Comparison of ENCODE assay signal across 8 cellular contexts in the genomic region with DNA sequence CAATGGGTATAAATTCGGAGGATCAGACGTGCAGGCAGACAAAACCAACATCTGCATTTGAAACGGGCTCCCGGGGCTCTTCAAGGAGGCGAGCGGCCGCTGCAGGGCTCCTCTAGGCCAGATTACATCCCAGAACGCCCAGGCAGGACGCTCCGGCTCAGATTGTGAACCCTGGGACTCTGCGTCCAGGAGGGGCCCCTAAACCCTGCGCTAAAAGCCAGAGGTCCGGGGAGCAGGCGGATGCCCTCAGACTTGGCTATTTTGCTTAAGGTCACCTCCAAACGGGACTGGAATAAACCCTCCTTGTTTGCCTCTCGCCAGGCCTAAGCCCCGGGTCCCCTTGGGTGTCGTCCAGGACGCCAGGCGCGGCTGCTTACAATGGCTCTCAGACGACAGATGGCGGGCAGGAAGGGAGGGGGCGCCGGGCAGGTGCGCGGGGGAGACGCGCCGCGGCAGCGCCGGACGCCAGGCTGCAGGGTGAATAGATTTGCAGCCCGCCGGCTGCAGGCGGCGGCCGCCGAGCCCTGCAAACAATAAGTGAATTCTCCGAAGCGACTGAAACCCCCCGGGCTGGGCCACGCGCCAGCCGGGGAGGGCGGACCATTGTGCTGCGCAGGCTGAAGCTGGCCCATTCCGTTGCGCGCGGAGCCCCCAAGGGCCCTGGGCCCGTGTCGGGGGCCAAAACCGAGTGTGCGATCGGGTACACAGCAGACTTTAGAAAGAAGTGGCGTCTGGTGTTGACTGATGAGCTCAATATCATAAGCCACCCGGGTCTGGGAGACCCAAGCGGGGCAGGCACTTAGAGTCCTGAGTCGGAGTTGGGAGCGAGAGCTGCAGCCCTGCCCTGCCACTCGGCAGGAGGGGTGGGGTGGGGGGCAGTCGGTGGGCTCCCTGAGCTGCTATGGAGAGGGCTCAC. TPM values are rescaled to one million over a fixed set of nuclear protein-coding genes. Genes with fewer than 3 reads are reported as not detected.
A peak's percentile ranks its signal among the peaks of the same experiment; 100 is the strongest.
DNase-seq lines count a peak whose midpoint lies in the region; ATAC-seq and TF ChIP-seq lines count a peak whose summit lies in the region.

No MANE protein-coding gene starts in this region.

- H3K27me3 ChIP-seq in hepatocyte, result peaks cover 46% of the 10 kb centered on the region
- H3K27me3 ChIP-seq in naive thymus-derived CD4-positive, alpha-beta T cell (ENCODE audit: control insufficient read depth in 2 of 2, insufficient read depth in 2 of 2, low read length in 2 of 2), result peaks cover 0 to 3% of the 10 kb centered on the region in 2 donors

- POLR2A ChIA-PET in naive thymus-derived CD4-positive, alpha-beta T cell (lab: Charles Lee), result no interaction called here
- POLR2A ChIA-PET in activated CD8-positive, alpha-beta T cell treated with anti-CD3 and anti-CD28 coated beads for 36 hours (lab: Charles Lee), result no interaction called here

- DNase-seq in NCI-H1105 treated with DMSO at 0.1 percent for 48 hours (lab: John Stamatoyannopoulos, UW) (peak; percentile 97), hepatocyte (ENCODE audit: low spot score) (peak; percentile 48), retinal pigment epithelial cell (ENCODE audit: low read depth) (no peak), SW 1271 (lab: John Stamatoyannopoulos, UW) (no peak)
- peak; percentile 4 for DNase-seq in activated naive CD8-positive, alpha-beta T cell treated with anti-CD3 and anti-CD28 coated beads for 36 hours
- no peak for DNase-seq in naive thymus-derived CD4-positive, alpha-beta T cell
- no peak for DNase-seq in activated CD8-positive, alpha-beta T cell treated with anti-CD3 and anti-CD28 coated beads for 36 hours

- peak overlapping the region; percentile 75 for H2AFZ ChIP-seq in hepatocyte

- H3K4me3 ChIP-seq in hepatocyte, result peak overlapping the region; percentile 32
- peak overlapping the region; percentile 58 for H3K4me3 ChIP-seq in retinal pigment epithelial cell (ENCODE audit: low read length)
- H3K4me3 ChIP-seq in naive thymus-derived CD4-positive, alpha-beta T cell (ENCODE audit: low read length), result no peak overlapping the region

- CTCF ChIA-PET in naive thymus-derived CD4-positive, alpha-beta T cell (lab: Charles Lee), result no interaction called here
- CTCF ChIA-PET in activated CD8-positive, alpha-beta T cell treated with anti-CD3 and anti-CD28 coated beads for 36 hours (lab: Charles Lee), result no interaction called here

- no peaks in the 10 kb centered on the region for H3K36me3 Mint-ChIP-seq in activated naive CD8-positive, alpha-beta T cell treated with anti-CD3 and anti-CD28 coated beads for 36 hours
- H3K36me3 Mint-ChIP-seq in naive thymus-derived CD4-positive, alpha-beta T cell, result peaks cover 0 to 18% (median 4%) of the 10 kb centered on the region in 5 donors
- H3K36me3 Mint-ChIP-seq in activated CD8-positive, alpha-beta T cell treated with anti-CD3 and anti-CD28 coated beads for 36 hours (ENCODE audit: low read depth), result no peaks in the 10 kb centered on the region

- intact Hi-C loops in naive thymus-derived CD4-positive, alpha-beta T cell (cut with micrococcal nuclease), result no loop called here
- intact Hi-C loops in activated CD8-positive, alpha-beta T cell treated with anti-CD3 and anti-CD28 coated beads for 36 hours (cut with micrococcal nuclease), result no loop called here

- no peaks in the 10 kb centered on the region for H3K79me2 ChIP-seq in hepatocyte

- peaks cover 71% of the 10 kb centered on the region for H3K27me3 Mint-ChIP-seq in activated naive CD8-positive, alpha-beta T cell treated with anti-CD3 and anti-CD28 coated beads for 36 hours
- peaks cover 68 to 78% (median 76%) of the 10 kb centered on the region in 5 donors for H3K27me3 Mint-ChIP-seq in naive thymus-derived CD4-positive, alpha-beta T cell
- H3K27me3 Mint-ChIP-seq in activated CD8-positive, alpha-beta T cell treated with anti-CD3 and anti-CD28 coated beads for 36 hours, result peaks cover 61% of the 10 kb centered on the region

- WGBS in hepatocyte (ENCODE audit: low lambda C conversion rate, missing lambda C conversion rate), result 5% methylated on average over 62 of the region's 64 CpGs

- peak overlapping the region; percentile 97 for H3K4me2 ChIP-seq in hepatocyte

- no peak for ATAC-seq in naive thymus-derived CD4-positive, alpha-beta T cell
- ATAC-seq in GM18907 (IDR thresholded peaks at IDR 0.05; ENCODE audit: unreplicated experiment), result no peak
- no peak for ATAC-seq in activated CD8-positive, alpha-beta T cell treated with anti-CD3 and anti-CD28 coated beads for 36 hours

- no peaks in the 10 kb centered on the region for H3K9me2 ChIP-seq in hepatocyte (replicated peaks; ENCODE audit: insufficient read depth)

- H4K20me1 ChIP-seq in hepatocyte (ENCODE audit: insufficient read depth, poor library complexity, severe bottlenecking), result no peaks in the 10 kb centered on the region

- H3K4me1 ChIP-seq in hepatocyte (ENCODE audit: insufficient read depth), result peaks cover 10% of the 10 kb centered on the region
- no peaks in the 10 kb centered on the region for H3K4me1 ChIP-seq in naive thymus-derived CD4-positive, alpha-beta T cell (ENCODE audit: control insufficient read depth in 2 of 2, insufficient read depth in 2 of 2, low read length in 2 of 2)

- no peaks in the 10 kb centered on the region for H3K9me3 ChIP-seq in hepatocyte (ENCODE audit: low read depth)
- H3K9me3 ChIP-seq in naive thymus-derived CD4-positive, alpha-beta T cell (ENCODE audit: control insufficient read depth in 2 of 3, low read length in 3 of 3), result no peaks in the 10 kb centered on the region

- no peaks in the 10 kb centered on the region for H3K36me3 ChIP-seq in hepatocyte (replicated peaks; ENCODE audit: insufficient read depth, low read depth)
- H3K36me3 ChIP-seq in naive thymus-derived CD4-positive, alpha-beta T cell (ENCODE audit: control insufficient read depth in 2 of 3, insufficient read depth in 3 of 3, low read length in 3 of 3), result no peaks in the 10 kb centered on the region

- no peak overlapping the region for H3K27ac Mint-ChIP-seq in activated naive CD8-positive, alpha-beta T cell treated with anti-CD3 and anti-CD28 coated beads for 36 hours
- H3K27ac Mint-ChIP-seq in naive thymus-derived CD4-positive, alpha-beta T cell, result no peak overlapping the region
- H3K27ac Mint-ChIP-seq in activated CD8-positive, alpha-beta T cell treated with anti-CD3 and anti-CD28 coated beads for 36 hours, result no peak overlapping the region

- H3K27ac ChIP-seq in hepatocyte, result no peak overlapping the region
- H3K27ac ChIP-seq in naive thymus-derived CD4-positive, alpha-beta T cell (ENCODE audit: low read depth, low read length), result no peak overlapping the region

- peaks cover 11% of the 10 kb centered on the region for H3K9me3 Mint-ChIP-seq in activated naive CD8-positive, alpha-beta T cell treated with anti-CD3 and anti-CD28 coated beads for 36 hours
- peaks cover 2 to 31% (median 13%) of the 10 kb centered on the region in 11 donors for H3K9me3 Mint-ChIP-seq in naive thymus-derived CD4-positive, alpha-beta T cell
- peaks cover 12% of the 10 kb centered on the region for H3K9me3 Mint-ChIP-seq in activated CD8-positive, alpha-beta T cell treated with anti-CD3 and anti-CD28 coated beads for 36 hours

- H3K4me3 Mint-ChIP-seq in activated naive CD8-positive, alpha-beta T cell treated with anti-CD3 and anti-CD28 coated beads for 36 hours, result no peak overlapping the region
- H3K4me3 Mint-ChIP-seq in naive thymus-derived CD4-positive, alpha-beta T cell, result peak overlapping the region in 5 of 10 donors; percentile 12 to 52 (median 25)
- no peak overlapping the region for H3K4me3 Mint-ChIP-seq in activated CD8-positive, alpha-beta T cell treated with anti-CD3 and anti-CD28 coated beads for 36 hours

- TF ChIP-seq CTCF in hepatocyte (IDR thresholded peaks at IDR 0.05; ENCODE audit: poor library complexity) (no peak), retinal pigment epithelial cell (conservative IDR thresholded peaks at IDR 0.05; ENCODE audit: low read depth, low read length) (no peak)
- no peak for TF ChIP-seq CTCF in activated CD8-positive, alpha-beta T cell treated with anti-CD3 and anti-CD28 coated beads for 36 hours (IDR thresholded peaks at IDR 0.05)

- H3K4me1 Mint-ChIP-seq in activated naive CD8-positive, alpha-beta T cell treated with anti-CD3 and anti-CD28 coated beads for 36 hours, result no peaks in the 10 kb centered on the region
- H3K4me1 Mint-ChIP-seq in naive thymus-derived CD4-positive, alpha-beta T cell, result peaks cover 0 to 6% (median 0%) of the 10 kb centered on the region in 7 donors
- H3K4me1 Mint-ChIP-seq in activated CD8-positive, alpha-beta T cell treated with anti-CD3 and anti-CD28 coated beads for 36 hours (ENCODE audit: low read depth), result no peaks in the 10 kb centered on the region

RNA-seq across cellular contexts. Expression of gene AMOTL2, which starts 32.3 kb away (rescaled TPM):
- not detected for total RNA-seq in activated naive CD8-positive, alpha-beta T cell treated with anti-CD3 and anti-CD28 coated beads for 36 hours
- total RNA-seq in hepatocyte, result 71.4 and 81.6 TPM in 2 replicates
- 63.9 and 74.2 TPM in 2 replicates for polyA plus RNA-seq in hepatocyte
- not detected for total RNA-seq in naive thymus-derived CD4-positive, alpha-beta T cell
- under 1 TPM in 1 of 2 donors, not detected in 1; 0.10 TPM for polyA plus RNA-seq in naive thymus-derived CD4-positive, alpha-beta T cell
- not detected for total RNA-seq in activated CD8-positive, alpha-beta T cell treated with anti-CD3 and anti-CD28 coated beads for 36 hours

Comparison
In these comparisons a context has a peak if more than half of its experiments do, and no peak if none do; other contexts are left out.
1. DNase-seq: peak in NCI-H1105 treated with DMSO at 0.1 percent for 48 hours (single experiment), activated naive CD8-positive, alpha-beta T cell treated with anti-CD3 and anti-CD28 coated beads for 36 hours (single experiment) and hepatocyte (single experiment); none in retinal pigment epithelial cell (single experiment), naive thymus-derived CD4-positive, alpha-beta T cell (0 of 9), activated CD8-positive, alpha-beta T cell treated with anti-CD3 and anti-CD28 coated beads for 36 hours (single experiment) and SW 1271 (0 of 2).
2. RNA of gene AMOTL2, which starts 32.3 kb away (total RNA-seq): 71.4 to 81.6 TPM in hepatocyte; not detected in activated naive CD8-positive, alpha-beta T cell treated with anti-CD3 and anti-CD28 coated beads for 36 hours, not detected in naive thymus-derived CD4-positive, alpha-beta T cell and not detected in activated CD8-positive, alpha-beta T cell treated with anti-CD3 and anti-CD28 coated beads for 36 hours; every median in the first group is over 10 times any median in the second.